ENCODE assay signal across 16 cellular contexts in the genomic region with DNA sequence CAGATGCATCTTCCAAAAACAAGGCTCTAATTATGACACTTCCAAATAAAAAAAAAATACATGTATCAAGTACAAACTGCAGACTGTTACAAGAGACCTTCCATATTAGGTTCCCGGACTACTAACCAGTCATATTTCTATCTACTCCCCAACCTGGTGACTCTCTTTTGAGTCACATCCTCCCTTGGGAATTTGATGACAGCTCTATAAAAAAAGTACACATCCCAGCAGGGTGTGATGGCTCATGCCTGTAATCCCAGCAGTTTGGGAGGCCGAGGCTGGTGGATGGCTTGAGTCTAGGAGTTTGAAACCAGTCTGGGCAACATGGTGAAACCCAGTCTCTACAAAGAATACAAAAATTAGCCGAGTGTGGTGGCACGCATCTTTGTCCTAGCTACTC. TPM values are rescaled to one million over a fixed set of nuclear protein-coding genes. Genes with fewer than 3 reads are reported as not detected.
DNase-seq lines count a peak whose midpoint lies in the region; ATAC-seq, FAIRE-seq and TF ChIP-seq lines count a peak whose summit lies in the region.
"Had no signal": no experiment of that assay in that cellular context is flagged by ENCODE, and none has a peak within 500 bp of the region (broad histone marks: within the 10 kb centered on the region; RNA-seq: fewer than 3 reads in every experiment).

No MANE protein-coding gene starts in this region.

- no peak overlapping the region for H2AFZ ChIP-seq in endothelial cell of umbilical vein (ENCODE audit: low read depth, low read length)

- H3K27me3 ChIP-seq in Panc1 (ENCODE audit: control insufficient read depth, insufficient read depth, low read length) (no peaks in the 10 kb centered on the region), endothelial cell of umbilical vein (ENCODE audit: control insufficient read depth in 2 of 2, insufficient read depth in 2 of 2, low read length in 2 of 2) (no peaks in the 10 kb centered on the region), psoas muscle (ENCODE audit: insufficient read depth in 3 of 3, low read length in 2 of 3) (peaks cover 0 to 8% (median 0%) of the 10 kb centered on the region in 3 donors)

- TF ChIP-seq CTCF in Panc1 (IDR thresholded peaks at IDR 0.05) (no peak), endothelial cell of umbilical vein (IDR thresholded peaks at IDR 0.05; ENCODE audit: extremely low read depth in 1 of 2, insufficient read depth in 1 of 2, low read depth in 1 of 2, low read length in 2 of 2) (no peak), psoas muscle (IDR thresholded peaks at IDR 0.05) (no peak)

- H3K36me3 ChIP-seq in Panc1 (ENCODE audit: control insufficient read depth, insufficient read depth, low read length) (no peaks in the 10 kb centered on the region), endothelial cell of umbilical vein (ENCODE audit: control insufficient read depth in 2 of 2, extremely low read depth in 1 of 2, insufficient read depth in 2 of 2, low read length in 2 of 2) (no peaks in the 10 kb centered on the region), psoas muscle (ENCODE audit: insufficient read depth in 1 of 2, low read depth in 1 of 2) (no peaks in the 10 kb centered on the region)

- H3K4me1 ChIP-seq in Panc1 (ENCODE audit: control insufficient read depth, insufficient read depth, low read length) (no peaks in the 10 kb centered on the region), endothelial cell of umbilical vein (ENCODE audit: control insufficient read depth, extremely low read depth, insufficient read depth, low read length) (peaks cover 24% of the 10 kb centered on the region), psoas muscle (no peaks in the 10 kb centered on the region)

- DNase-seq in GM03348 (ENCODE audit: low spot score): peak; percentile 28
- DNase-seq in Panc1 (ENCODE audit: low read depth, low spot score): peak; percentile 66
- peak; percentile 65 for DNase-seq in endothelial cell of umbilical vein (ENCODE audit: low read depth, low spot score)
- DNase-seq in psoas muscle: no peak
- DNase-seq in activated CD4-positive, alpha-beta T cell treated with anti-CD3 and anti-CD28 coated beads for 4 hours: no peak
- DNase-seq in amygdala (lab: John Stamatoyannopoulos, UW): no peak
- DNase-seq in SK-N-DZ (ENCODE audit: low spot score): no peak
- DNase-seq in ureter (ENCODE audit: low spot score): no peak
- DNase-seq: activated CD4-positive, alpha-beta T cell treated with anti-CD3 and anti-CD28 coated beads, Interleukin-2, amount 50 U/mL, for 1 hour; CD8-positive, alpha-beta memory T cell; glutamatergic neuron; left ventricle myocardium superior; NCI-H146; stimulated activated naive B cell treated with anti-CD40 and anti-IgM and Interleukin-4, amounts not matched to agents 10 μg/mL and 1 μg/mL and 100 μg/mL, for 72 hours; T-cell had no signal

- BruUV-seq in Panc1 (replicated peaks; lab: Mats Ljungman, UMichigan) (no TSS peak), endothelial cell of umbilical vein (replicated peaks; lab: Mats Ljungman, UMichigan) (no TSS peak)

- no peaks in the 10 kb centered on the region for H3K9me1 ChIP-seq in endothelial cell of umbilical vein (replicated peaks; ENCODE audit: control insufficient read depth, extremely low read depth, insufficient read depth, low read length)

- dilution Hi-C loops in endothelial cell of umbilical vein (cut with MboI; ENCODE audit: extremely low pct_ligation_motif_present, low sequenced_read_pairs): no loop called here

- TF ChIP-seq POLR2A in endothelial cell of umbilical vein (IDR thresholded peaks at IDR 0.05; ENCODE audit: low read depth, low read length): no peak

- H3K79me2 ChIP-seq in endothelial cell of umbilical vein (ENCODE audit: control insufficient read depth, insufficient read depth, low read length): no peaks in the 10 kb centered on the region

- no peak overlapping the region for H3K9ac ChIP-seq in endothelial cell of umbilical vein (replicated peaks; ENCODE audit: extremely low read depth, insufficient read depth, low read length)

- no peaks in the 10 kb centered on the region for H3K9me3 ChIP-seq in Panc1 (ENCODE audit: control insufficient read depth, insufficient read depth, low read depth, low read length)
- H3K9me3 ChIP-seq in endothelial cell of umbilical vein (replicated peaks; ENCODE audit: control insufficient read depth, insufficient read depth, low read length): no peaks in the 10 kb centered on the region
- H3K9me3 ChIP-seq in psoas muscle: no peaks in the 10 kb centered on the region

- POLR2A ChIA-PET in Panc1 (lab: Charles Lee): no interaction called here
- POLR2A ChIA-PET in endothelial cell of umbilical vein (lab: Charles Lee): no interaction called here

- 80 to 90% (median 85%) methylated on average over 4 of the region's 4 CpGs for WGBS in psoas muscle, 3 donors

- CTCF ChIA-PET in Panc1 (lab: Charles Lee) (no interaction called here), endothelial cell of umbilical vein (lab: Charles Lee) (interaction anchor here (0.6 to 1.3 kb wide), 2 partner anchors 9 to 15 kb away, joined by 3 to 8 read pairs; a partner anchor contains a TSS)

- H3K27ac ChIP-seq in Panc1 (ENCODE audit: low read length): no peak overlapping the region
- peak overlapping the region; percentile 82 for H3K27ac ChIP-seq in endothelial cell of umbilical vein (ENCODE audit: insufficient read depth, low read depth, low read length)
- no peak overlapping the region for H3K27ac ChIP-seq in psoas muscle

- peak overlapping the region; percentile 39 for H3K4me2 ChIP-seq in endothelial cell of umbilical vein (ENCODE audit: insufficient read depth, low read length)

- in situ Hi-C loops in Panc1 (cut with HindIII; ENCODE audit: low pct_unique_long_range_greater_than_20kb, low sequenced_read_pairs): no loop called here

- intact Hi-C loops in Panc1 (cut with micrococcal nuclease; ENCODE audit: unreplicated experiment) (no loop called here), endothelial cell of umbilical vein (cut with micrococcal nuclease) (no loop called here), psoas muscle (cut with DNase I) (no loop called here)

- ATAC-seq in Panc1 (peak; percentile 72; the same call in 1 of the 2 replicates), psoas muscle (peak; percentile 28 to 93 (median 46))
- ATAC-seq: left ventricle myocardium superior; stimulated activated naive B cell treated with anti-CD40 and anti-IgM and Interleukin-4, amounts not matched to agents 10 μg/mL and 1 μg/mL and 100 μg/mL, for 72 hours; T-cell had no signal

- H3K4me3 ChIP-seq in Panc1 (ENCODE audit: low read depth in 2 of 2, low read length in 2 of 2): no peak overlapping the region
- H3K4me3 ChIP-seq in endothelial cell of umbilical vein (replicated peaks in 1 of 3; ENCODE audit: insufficient read depth in 1 of 3, low read depth in 1 of 3, low read length in 3 of 3): no peak overlapping the region
- H3K4me3 ChIP-seq in psoas muscle: no peak overlapping the region

- peak; percentile 83 for FAIRE-seq in endothelial cell of umbilical vein (lab: Jason Lieb, UNC)

- no peaks in the 10 kb centered on the region for H4K20me1 ChIP-seq in endothelial cell of umbilical vein (replicated peaks; ENCODE audit: control insufficient read depth, extremely low read depth, insufficient read depth, low read length)

TF ChIP-seq in endothelial cell of umbilical vein, 7 proteins besides CTCF, POLR2A, EP300 and RAD21 (continues in another document):
- TF ChIP-seq MYC (IDR thresholded peaks at IDR 0.05; ENCODE audit: low read depth, low read length) (no peak), EZH2 (IDR thresholded peaks at IDR 0.05; ENCODE audit: borderline replicate concordance, low read depth, low read length, severe bottlenecking) (no peak), GATA2 (IDR thresholded peaks at IDR 0.05; ENCODE audit: insufficient read depth, insufficient read length, low read depth, low read length) (no peak), JUN (IDR thresholded peaks at IDR 0.05; ENCODE audit: borderline replicate concordance, insufficient read depth, insufficient read length, low read depth) (peak; percentile 64)
- TF ChIP-seq, protein P1, sequence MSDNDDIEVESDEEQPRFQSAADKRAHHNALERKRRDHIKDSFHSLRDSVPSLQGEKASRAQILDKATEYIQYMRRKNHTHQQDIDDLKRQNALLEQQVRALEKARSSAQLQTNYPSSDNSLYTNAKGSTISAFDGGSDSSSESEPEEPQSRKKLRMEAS (IDR thresholded peaks at IDR 0.05; ENCODE audit: insufficient read depth, insufficient read length): no peak

RNA-seq across cellular contexts. Expression of a gene that starts 14.9 kb away (rescaled TPM):
- total RNA-seq in Panc1 (2021; ENCODE audit: unreplicated experiment): 4.0 TPM
- 2.2 TPM for polyA plus RNA-seq in Panc1 (2012; ENCODE audit: insufficient read length)
- 21.1 and 24.0 TPM in 2 replicates for total RNA-seq in endothelial cell of umbilical vein
- polyA plus RNA-seq in endothelial cell of umbilical vein: 1.8 and 2.7 TPM in 2 replicates
- polyA plus RNA-seq in endothelial cell of umbilical vein (2011; cell fraction: cytosol; rRNA removed): 3.0 and 3.5 TPM in 2 replicates
- 17.5 and 24.5 TPM in 2 replicates for polyA plus RNA-seq in endothelial cell of umbilical vein (2011; cell fraction: nucleus; rRNA removed)
- polyA plus RNA-seq in endothelial cell of umbilical vein (2012): 18.9 and 29.3 TPM in 2 replicates
- 11.8 and 19.2 TPM in 2 replicates for polyA minus RNA-seq in endothelial cell of umbilical vein
- polyA minus RNA-seq in endothelial cell of umbilical vein (2011; cell fraction: cytosol; rRNA and poly(A)+ RNA removed): 2.9 TPM
- polyA minus RNA-seq in endothelial cell of umbilical vein (2011; cell fraction: nucleus; rRNA and poly(A)+ RNA removed): 34.0 and 37.1 TPM in 2 replicates
- 10 to 100 TPM in 2 of 4 donors, 1 to 10 TPM in 2; 4.0 to 19.7 (median 7.7) TPM for total RNA-seq in psoas muscle
- 10 to 100 TPM in 1 of 3 donors, 1 to 10 TPM in 2; 7.2 to 26.8 (median 9.6) TPM for polyA plus RNA-seq in psoas muscle
- 6.8 and 14.3 TPM in 2 replicates for polyA plus RNA-seq in SK-N-DZ (2014; cell fraction: cytosol; rRNA removed)
- 12.9 and 16.3 TPM in 2 replicates for polyA plus RNA-seq in SK-N-DZ (2014; cell fraction: nucleus; rRNA removed)
- 31.4 TPM for total RNA-seq in ureter

RNA-seq across cellular contexts. Expression of a gene that starts 40.0 kb away (rescaled TPM):
- not detected for total RNA-seq in Panc1 (2021; ENCODE audit: unreplicated experiment)
- polyA plus RNA-seq in Panc1 (2012; ENCODE audit: insufficient read length): not detected
- not detected in 2 replicates for total RNA-seq in endothelial cell of umbilical vein
- polyA plus RNA-seq in endothelial cell of umbilical vein: not detected in 2 replicates
- polyA plus RNA-seq in endothelial cell of umbilical vein (2011; cell fraction: cytosol; rRNA removed): not detected in 2 replicates
- not detected in 2 replicates for polyA plus RNA-seq in endothelial cell of umbilical vein (2011; cell fraction: nucleus; rRNA removed)
- polyA plus RNA-seq in endothelial cell of umbilical vein (2012): not detected in 2 replicates
- polyA minus RNA-seq in endothelial cell of umbilical vein: not detected in 2 replicates
- not detected for polyA minus RNA-seq in endothelial cell of umbilical vein (2011; cell fraction: cytosol; rRNA and poly(A)+ RNA removed)
- not detected in 2 replicates for polyA minus RNA-seq in endothelial cell of umbilical vein (2011; cell fraction: nucleus; rRNA and poly(A)+ RNA removed)
- under 1 TPM in 3 of 4 donors, not detected in 1; 0.14 to 0.29 (median 0.17) TPM for total RNA-seq in psoas muscle
- under 1 TPM; 0.08 to 0.34 (median 0.25) TPM for polyA plus RNA-seq in psoas muscle
- 0.05 TPM in 1 of 2 replicates, not detected in the other for polyA plus RNA-seq in SK-N-DZ (2014; cell fraction: cytosol; rRNA removed)
- not detected in 2 replicates for polyA plus RNA-seq in SK-N-DZ (2014; cell fraction: nucleus; rRNA removed)
- not detected for total RNA-seq in ureter
- total RNA-seq: left ventricle myocardium superior, osteocyte, T-cell had no signal
- polyA plus RNA-seq: CD8-positive, alpha-beta memory T cell had no signal

Comparison
In these comparisons a context has a peak if more than half of its experiments do, and no peak if none do; other contexts are left out.
1. DNase-seq: peak in GM03348 (single experiment), Panc1 (single experiment) and endothelial cell of umbilical vein (single experiment); none in psoas muscle (0 of 2), activated CD4-positive, alpha-beta T cell treated with anti-CD3 and anti-CD28 coated beads for 4 hours (0 of 2), amygdala (0 of 56), SK-N-DZ (single experiment) and ureter (single experiment).